ENCODE assay signal across 1 cellular context in genomic region chr2:228535396-228535795, GRCh38.
TF ChIP-seq lines count a peak whose summit lies in the region.

No MANE protein-coding gene starts in this region.

TF ChIP-seq in K562, 482 proteins besides CTCF, POLR2A, EP300 and RAD21 (continued from another document):
- TF ChIP-seq CEBPZ (IDR thresholded peaks at IDR 0.05; ENCODE audit: borderline replicate concordance, low read depth, low read length): no peak
